ENCODE assay signal across 12 cellular contexts in genomic region chr20:20363449-20364015, GRCh38. TPM values are rescaled to one million over a fixed set of nuclear protein-coding genes. Genes with fewer than 3 reads are reported as not detected.
DNase-seq lines count a peak whose midpoint lies in the region; ATAC-seq, FAIRE-seq and TF ChIP-seq lines count a peak whose summit lies in the region.
"Had no signal": no experiment of that assay in that cellular context is flagged by ENCODE, and none has a peak within 500 bp of the region (broad histone marks: within the 10 kb centered on the region; RNA-seq: fewer than 3 reads in every experiment).

No MANE protein-coding gene starts in this region.

- H3K27ac ChIP-seq in breast epithelium (no peak overlapping the region), tibial artery (no peak overlapping the region)
- H3K27ac ChIP-seq: brain microvascular endothelial cell, gastroesophageal sphincter had no signal

- ATAC-seq in activated CD4-positive, alpha-beta T cell treated with anti-CD3 and anti-CD28 coated beads for 36 hours = no peak
- ATAC-seq: gastroesophageal sphincter had no signal

- no peaks in the 10 kb centered on the region for H3K36me3 Mint-ChIP-seq in activated CD4-positive, alpha-beta T cell treated with anti-CD3 and anti-CD28 coated beads for 36 hours (ENCODE audit: low read depth)
- H3K36me3 Mint-ChIP-seq in progenitor cell of endocrine pancreas (ENCODE audit: insufficient read depth) = no peaks in the 10 kb centered on the region

- H3K9me3 ChIP-seq in breast epithelium = no peaks in the 10 kb centered on the region
- H3K9me3 ChIP-seq in tibial artery = no peaks in the 10 kb centered on the region
- H3K9me3 ChIP-seq: gastroesophageal sphincter had no signal

- no peaks in the 10 kb centered on the region for H3K36me3 ChIP-seq in breast epithelium
- no peaks in the 10 kb centered on the region for H3K36me3 ChIP-seq in tibial artery
- H3K36me3 ChIP-seq: brain microvascular endothelial cell, gastroesophageal sphincter had no signal

- peak overlapping the region; percentile 43 for H3K4me3 Mint-ChIP-seq in activated CD4-positive, alpha-beta T cell treated with anti-CD3 and anti-CD28 coated beads for 36 hours
- no peak overlapping the region for H3K4me3 Mint-ChIP-seq in progenitor cell of endocrine pancreas (ENCODE audit: low read depth)

- H3K4me1 ChIP-seq in breast epithelium (peaks cover 1 to 10% of the 10 kb centered on the region in 2 donors), tibial artery (peaks cover 0 to 37% (median 15%) of the 10 kb centered on the region in 4 donors)

- H3K27me3 Mint-ChIP-seq in activated CD4-positive, alpha-beta T cell treated with anti-CD3 and anti-CD28 coated beads for 36 hours = peaks cover 61% of the 10 kb centered on the region
- peaks cover 81% of the 10 kb centered on the region for H3K27me3 Mint-ChIP-seq in progenitor cell of endocrine pancreas

- H3K27ac Mint-ChIP-seq in activated CD4-positive, alpha-beta T cell treated with anti-CD3 and anti-CD28 coated beads for 36 hours = no peak overlapping the region
- H3K27ac Mint-ChIP-seq in progenitor cell of endocrine pancreas = peak overlapping the region; percentile 24

- intact Hi-C loops in activated CD4-positive, alpha-beta T cell treated with anti-CD3 and anti-CD28 coated beads for 36 hours (cut with DNase I, micrococcal nuclease) = loop anchor here (2.0 to 10.0 kb wide), 8 partner anchors 49 to 1151 kb away; partner anchors contain the start of genes NKX2-2 (in 2 of the 2), LINC00237 (in 1 of the 2), NKX2-4 (in 1 of the 2) and XRN2 (in 1 of the 2)
- intact Hi-C loops in breast epithelium (cut with DNase I; ENCODE audit: low total_unique reads) (loop anchor here (5.0 kb wide), 1 partner anchor 1164 kb away; no protein-coding TSS in a partner anchor), tibial artery (cut with DNase I; ENCODE audit: low total_unique reads) (no loop called here)

- CTCF ChIA-PET in activated CD4-positive, alpha-beta T cell treated with anti-CD3 and anti-CD28 coated beads for 36 hours (lab: Charles Lee) = interaction anchor here (0.6 kb wide), 1 partner anchor 354 kb away, joined by 4 read pairs; no protein-coding TSS in a partner anchor

- H3K27me3 ChIP-seq in breast epithelium (peaks cover 0 to 78% of the 10 kb centered on the region in 2 donors), tibial artery (peaks cover 0 to 69% of the 10 kb centered on the region in 2 donors)

- POLR2A ChIA-PET in activated CD4-positive, alpha-beta T cell treated with anti-CD3 and anti-CD28 coated beads for 36 hours (lab: Charles Lee) = no interaction called here

- no peak for TF ChIP-seq POLR2A in breast epithelium (IDR thresholded peaks at IDR 0.05)

- no peaks in the 10 kb centered on the region for H3K9me3 Mint-ChIP-seq in activated CD4-positive, alpha-beta T cell treated with anti-CD3 and anti-CD28 coated beads for 36 hours (ENCODE audit: low read depth)
- no peaks in the 10 kb centered on the region for H3K9me3 Mint-ChIP-seq in progenitor cell of endocrine pancreas (ENCODE audit: low read depth)

- peak; percentile 20 for DNase-seq in activated CD4-positive, alpha-beta T cell treated with anti-CD3 and anti-CD28 coated beads for 36 hours
- no peak for DNase-seq in activated CD4-positive, alpha-beta T cell treated with anti-CD3 and anti-CD28 coated beads, Interleukin-2, amount 50 U/mL, for 1 hour
- DNase-seq in NCI-H146 (lab: John Stamatoyannopoulos, UW) = peak; percentile 86
- DNase-seq in breast epithelium (ENCODE audit: low spot score in 2 of 2) = no peak
- peak; percentile 16 for DNase-seq in progenitor cell of endocrine pancreas (ENCODE audit: low spot score, unreplicated experiment)
- no peak for DNase-seq in HTR-8/SVneo (ENCODE audit: insufficient read length, low spot score)
- DNase-seq in tibial artery = no peak
- no peak for DNase-seq in midbrain (lab: John Stamatoyannopoulos, UW)
- DNase-seq: brain microvascular endothelial cell; stimulated activated CD4-positive, alpha-beta T cell treated with anti-CD3 and anti-CD28 coated beads, Interleukin-4, amount 100 ng/mL, for 4 hours had no signal

- no peak for FAIRE-seq in HTR-8/SVneo (lab: Jason Lieb, UNC)

- peaks cover 36% of the 10 kb centered on the region for H3K4me1 Mint-ChIP-seq in activated CD4-positive, alpha-beta T cell treated with anti-CD3 and anti-CD28 coated beads for 36 hours
- peaks cover 20% of the 10 kb centered on the region for H3K4me1 Mint-ChIP-seq in progenitor cell of endocrine pancreas (ENCODE audit: low read depth)

- H3K4me3 ChIP-seq in breast epithelium (peak overlapping the region in 2 of 3 donors; percentile 20 to 39), tibial artery (no peak overlapping the region)

- TF ChIP-seq CTCF in breast epithelium (IDR thresholded peaks at IDR 0.05) = no peak
- TF ChIP-seq CTCF in progenitor cell of endocrine pancreas (IDR thresholded peaks at IDR 0.05; ENCODE audit: unreplicated experiment) = no peak
- no peak for TF ChIP-seq CTCF in tibial artery (IDR thresholded peaks at IDR 0.05)

RNA-seq across cellular contexts. Expression of gene INSM1, which starts 4.4 kb away (rescaled TPM):
- total RNA-seq in activated CD4-positive, alpha-beta T cell treated with anti-CD3 and anti-CD28 coated beads for 36 hours = 1 to 10 TPM; 6.1 to 6.8 TPM
- under 1 TPM in 1 of 3 donors, not detected in 2; 0.48 TPM for total RNA-seq in breast epithelium
- 41.1 and 46.1 TPM in 2 replicates for total RNA-seq in progenitor cell of endocrine pancreas
- total RNA-seq: HT1080 had no signal

Comparison
In these comparisons a context has a peak if more than half of its experiments do, and no peak if none do; other contexts are left out.
1. DNase-seq: peak in activated CD4-positive, alpha-beta T cell treated with anti-CD3 and anti-CD28 coated beads for 36 hours (single experiment), NCI-H146 (single experiment) and progenitor cell of endocrine pancreas (single experiment); none in activated CD4-positive, alpha-beta T cell treated with anti-CD3 and anti-CD28 coated beads, Interleukin-2, amount 50 U/mL, for 1 hour (single experiment), breast epithelium (0 of 2), HTR-8/SVneo (single experiment), tibial artery (0 of 2) and midbrain (single experiment).
2. H3K4me3 ChIP-seq: peak in breast epithelium (2 of 3); none in tibial artery (0 of 2).
3. RNA of gene INSM1, which starts 4.4 kb away (total RNA-seq): 41.1 to 46.1 TPM in progenitor cell of endocrine pancreas and 6.1 to 6.8 TPM in activated CD4-positive, alpha-beta T cell treated with anti-CD3 and anti-CD28 coated beads for 36 hours; 0.48 TPM in breast epithelium; every median in the first group is over 4 times any median in the second.